Comparison of ENCODE assay signal across 20 cellular contexts in the genomic region with DNA sequence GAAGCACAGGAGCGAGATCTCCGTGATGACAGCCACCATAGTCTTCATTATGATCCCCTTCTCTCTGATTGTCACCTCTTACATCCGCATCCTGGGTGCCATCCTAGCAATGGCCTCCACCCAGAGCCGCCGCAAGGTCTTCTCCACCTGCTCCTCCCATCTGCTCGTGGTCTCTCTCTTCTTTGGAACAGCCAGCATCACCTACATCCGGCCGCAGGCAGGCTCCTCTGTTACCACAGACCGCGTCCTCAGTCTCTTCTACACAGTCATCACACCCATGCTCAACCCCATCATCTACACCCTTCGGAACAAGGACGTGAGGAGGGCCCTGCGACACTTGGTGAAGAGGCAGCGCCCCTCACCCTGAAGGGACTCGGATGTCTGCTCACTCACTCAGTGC. TPM values are rescaled to one million over a fixed set of nuclear protein-coding genes. Genes with fewer than 3 reads are reported as not detected.
DNase-seq lines count a peak whose midpoint lies in the region; ATAC-seq, FAIRE-seq and TF ChIP-seq lines count a peak whose summit lies in the region.
"Had no signal": no experiment of that assay in that cellular context is flagged by ENCODE, and none has a peak within 500 bp of the region (broad histone marks: within the 10 kb centered on the region; RNA-seq: fewer than 3 reads in every experiment).

No MANE protein-coding gene starts in this region.

- peak; percentile 56 for DNase-seq in activated CD8-positive, alpha-beta memory T cell treated with anti-CD3 and anti-CD28 coated beads for 24 hours
- DNase-seq in activated CD8-positive, alpha-beta memory T cell treated with anti-CD3 and anti-CD28 coated beads, Interleukin-2, amount 50 U/mL, for 48 hours: no peak
- peak; percentile 37 for DNase-seq in activated T-helper 2 cell treated with anti-CD3 and anti-CD28 coated beads, Interferon-gamma antibody, Interleukin-2, Interleukin-4, amounts not matched to agents 10 μg/mL and 5 μg/mL and 100 μg/mL, durations not matched to agents 14 hours and 24 hours and 36 hours (ENCODE audit: low spot score)
- DNase-seq in naive thymus-derived CD4-positive, alpha-beta T cell: peak in 5 of 9 donors; percentile 14 to 38 (median 30)
- DNase-seq in RWPE1 (ENCODE audit: low spot score) (no peak), urothelium cell line (ENCODE audit: low spot score) (no peak), cerebellum (ENCODE audit: low spot score) (no peak)
- DNase-seq: left ventricle myocardium inferior, NCI-H2081 treated with DMSO at 0.1 percent for 48 hours, NCI-H526 treated with DMSO at 0.1 percent for 48 hours, PC-9 had no signal

- no peak overlapping the region for H3K4me3 ChIP-seq in naive thymus-derived CD4-positive, alpha-beta T cell (ENCODE audit: low read length)
- H3K4me3 ChIP-seq: A549, left ventricle myocardium inferior, PC-9 had no signal

- POLR2A ChIA-PET in naive thymus-derived CD4-positive, alpha-beta T cell (lab: Charles Lee): no interaction called here
- POLR2A ChIA-PET in RWPE1 (lab: Yijun Ruan, JAX; ENCODE audit: low non-redundant PET): no interaction called here

- no peaks in the 10 kb centered on the region for H3K9me3 Mint-ChIP-seq in T-helper 1 cell treated with Interleukin-12 subunit alpha and Interleukin-12 subunit beta and Interleukin-4 antibody, amounts not matched to agents 30 μg/mL and 1 μg/mL, for 36 hours
- no peaks in the 10 kb centered on the region for H3K9me3 Mint-ChIP-seq in activated T-helper 2 cell treated with anti-CD3 and anti-CD28 coated beads, Interferon-gamma antibody, Interleukin-2, Interleukin-4, amounts not matched to agents 10 μg/mL and 5 μg/mL and 100 μg/mL, durations not matched to agents 14 hours and 24 hours and 36 hours
- no peaks in the 10 kb centered on the region for H3K9me3 Mint-ChIP-seq in naive thymus-derived CD4-positive, alpha-beta T cell
- H3K9me3 Mint-ChIP-seq: dendritic cell treated with granulocyte-macrophage colony-stimulating factor and Interleukin-4, amounts not matched to agents 40 ng/mL and 50 ng/mL, for 4 days had no signal

- no peaks in the 10 kb centered on the region for H3K9me3 ChIP-seq in naive thymus-derived CD4-positive, alpha-beta T cell (ENCODE audit: control insufficient read depth in 2 of 3, low read length in 3 of 3)
- H3K9me3 ChIP-seq: A549, left ventricle myocardium inferior had no signal

- ATAC-seq in naive thymus-derived CD4-positive, alpha-beta T cell: peak; percentile 52
- ATAC-seq: A549, HepG2 had no signal

- no peak overlapping the region for H3K27ac ChIP-seq in naive thymus-derived CD4-positive, alpha-beta T cell (ENCODE audit: low read depth, low read length)
- H3K27ac ChIP-seq in RWPE1: no peak overlapping the region
- H3K27ac ChIP-seq: A549, C4-2B, PC-9 had no signal

- intact Hi-C loops in activated T-helper 2 cell treated with anti-CD3 and anti-CD28 coated beads, Interferon-gamma antibody, Interleukin-2, Interleukin-4, amounts not matched to agents 10 μg/mL and 5 μg/mL and 100 μg/mL, durations not matched to agents 14 hours and 24 hours and 36 hours (cut with micrococcal nuclease): no loop called here
- intact Hi-C loops in naive thymus-derived CD4-positive, alpha-beta T cell (cut with micrococcal nuclease): no loop called here

- peaks cover 12% of the 10 kb centered on the region for H3K4me1 Mint-ChIP-seq in T-helper 1 cell treated with Interleukin-12 subunit alpha and Interleukin-12 subunit beta and Interleukin-4 antibody, amounts not matched to agents 30 μg/mL and 1 μg/mL, for 36 hours (ENCODE audit: low read depth)
- peaks cover 16% of the 10 kb centered on the region for H3K4me1 Mint-ChIP-seq in activated T-helper 2 cell treated with anti-CD3 and anti-CD28 coated beads, Interferon-gamma antibody, Interleukin-2, Interleukin-4, amounts not matched to agents 10 μg/mL and 5 μg/mL and 100 μg/mL, durations not matched to agents 14 hours and 24 hours and 36 hours (ENCODE audit: low read depth)
- peaks cover 12 to 17% (median 14%) of the 10 kb centered on the region in 7 donors for H3K4me1 Mint-ChIP-seq in naive thymus-derived CD4-positive, alpha-beta T cell

- FAIRE-seq in urothelium cell line (lab: Jason Lieb, UNC): no peak
- FAIRE-seq: A549, HepG2, TTC549 had no signal

- H3K4me3 Mint-ChIP-seq in T-helper 1 cell treated with Interleukin-12 subunit alpha and Interleukin-12 subunit beta and Interleukin-4 antibody, amounts not matched to agents 30 μg/mL and 1 μg/mL, for 36 hours: peak overlapping the region; percentile 64
- peak overlapping the region; percentile 82 for H3K4me3 Mint-ChIP-seq in activated T-helper 2 cell treated with anti-CD3 and anti-CD28 coated beads, Interferon-gamma antibody, Interleukin-2, Interleukin-4, amounts not matched to agents 10 μg/mL and 5 μg/mL and 100 μg/mL, durations not matched to agents 14 hours and 24 hours and 36 hours (ENCODE audit: low read depth)
- peak overlapping the region; percentile 1 to 73 (median 26) for H3K4me3 Mint-ChIP-seq in naive thymus-derived CD4-positive, alpha-beta T cell
- H3K4me3 Mint-ChIP-seq: dendritic cell treated with granulocyte-macrophage colony-stimulating factor and Interleukin-4, amounts not matched to agents 40 ng/mL and 50 ng/mL, for 4 days had no signal

- H3K27me3 Mint-ChIP-seq in T-helper 1 cell treated with Interleukin-12 subunit alpha and Interleukin-12 subunit beta and Interleukin-4 antibody, amounts not matched to agents 30 μg/mL and 1 μg/mL, for 36 hours (ENCODE audit: low read depth): peaks cover 5% of the 10 kb centered on the region
- H3K27me3 Mint-ChIP-seq in activated T-helper 2 cell treated with anti-CD3 and anti-CD28 coated beads, Interferon-gamma antibody, Interleukin-2, Interleukin-4, amounts not matched to agents 10 μg/mL and 5 μg/mL and 100 μg/mL, durations not matched to agents 14 hours and 24 hours and 36 hours (ENCODE audit: low read depth): no peaks in the 10 kb centered on the region
- H3K27me3 Mint-ChIP-seq in naive thymus-derived CD4-positive, alpha-beta T cell: peaks cover 10 to 17% (median 12%) of the 10 kb centered on the region in 5 donors

- H3K27me3 ChIP-seq in naive thymus-derived CD4-positive, alpha-beta T cell (ENCODE audit: control insufficient read depth in 2 of 2, insufficient read depth in 2 of 2, low read length in 2 of 2): no peaks in the 10 kb centered on the region

- H3K4me1 ChIP-seq in naive thymus-derived CD4-positive, alpha-beta T cell (ENCODE audit: control insufficient read depth in 2 of 2, insufficient read depth in 2 of 2, low read length in 2 of 2): peaks cover 0 to 4% of the 10 kb centered on the region in 2 donors
- H3K4me1 ChIP-seq: A549 had no signal

- no peaks in the 10 kb centered on the region for H3K36me3 ChIP-seq in naive thymus-derived CD4-positive, alpha-beta T cell (ENCODE audit: control insufficient read depth in 2 of 3, insufficient read depth in 3 of 3, low read length in 3 of 3)
- H3K36me3 ChIP-seq: left ventricle myocardium inferior had no signal

- H3K36me3 Mint-ChIP-seq in T-helper 1 cell treated with Interleukin-12 subunit alpha and Interleukin-12 subunit beta and Interleukin-4 antibody, amounts not matched to agents 30 μg/mL and 1 μg/mL, for 36 hours (ENCODE audit: low read depth): no peaks in the 10 kb centered on the region
- no peaks in the 10 kb centered on the region for H3K36me3 Mint-ChIP-seq in activated T-helper 2 cell treated with anti-CD3 and anti-CD28 coated beads, Interferon-gamma antibody, Interleukin-2, Interleukin-4, amounts not matched to agents 10 μg/mL and 5 μg/mL and 100 μg/mL, durations not matched to agents 14 hours and 24 hours and 36 hours (ENCODE audit: low read depth)
- peaks cover 0 to 4% (median 0%) of the 10 kb centered on the region in 5 donors for H3K36me3 Mint-ChIP-seq in naive thymus-derived CD4-positive, alpha-beta T cell

- peak overlapping the region; percentile 62 for H3K27ac Mint-ChIP-seq in T-helper 1 cell treated with Interleukin-12 subunit alpha and Interleukin-12 subunit beta and Interleukin-4 antibody, amounts not matched to agents 30 μg/mL and 1 μg/mL, for 36 hours
- peak overlapping the region; percentile 90 for H3K27ac Mint-ChIP-seq in activated T-helper 2 cell treated with anti-CD3 and anti-CD28 coated beads, Interferon-gamma antibody, Interleukin-2, Interleukin-4, amounts not matched to agents 10 μg/mL and 5 μg/mL and 100 μg/mL, durations not matched to agents 14 hours and 24 hours and 36 hours
- H3K27ac Mint-ChIP-seq in naive thymus-derived CD4-positive, alpha-beta T cell: peak overlapping the region in 6 of 9 donors; percentile 9 to 89 (median 72)
- H3K27ac Mint-ChIP-seq: dendritic cell treated with granulocyte-macrophage colony-stimulating factor and Interleukin-4, amounts not matched to agents 40 ng/mL and 50 ng/mL, for 4 days had no signal

- no peak for TF ChIP-seq CTCF in RWPE1 (conservative IDR thresholded peaks at IDR 0.05; ENCODE audit: low read depth)

- CTCF ChIA-PET in naive thymus-derived CD4-positive, alpha-beta T cell (lab: Charles Lee): no interaction called here
- CTCF ChIA-PET in RWPE1 (lab: Yijun Ruan, JAX): interaction anchor here (0.6 kb wide), 2 partner anchors 301 to 494 kb away, joined by 3 read pairs; no protein-coding TSS in a partner anchor

RNA-seq across cellular contexts. Expression of a gene that starts 0.8 kb away (rescaled TPM):
- total RNA-seq in activated T-helper 2 cell treated with anti-CD3 and anti-CD28 coated beads, Interferon-gamma antibody, Interleukin-2, Interleukin-4, amounts not matched to agents 10 μg/mL and 5 μg/mL and 100 μg/mL, durations not matched to agents 14 hours and 24 hours and 36 hours: not detected in 2 replicates
- total RNA-seq in naive thymus-derived CD4-positive, alpha-beta T cell: not detected
- polyA plus RNA-seq in naive thymus-derived CD4-positive, alpha-beta T cell: not detected
- total RNA-seq in cerebellum: not detected
- total RNA-seq: HepG2, left ventricle myocardium inferior, PC-9, posterior vena cava, SK-MEL-5 had no signal
- polyA plus RNA-seq: A549, esophagus, HepG2 had no signal

Comparison
In these comparisons a context has a peak if more than half of its experiments do, and no peak if none do; other contexts are left out.
1. DNase-seq: peak in activated CD8-positive, alpha-beta memory T cell treated with anti-CD3 and anti-CD28 coated beads for 24 hours (single experiment), activated T-helper 2 cell treated with anti-CD3 and anti-CD28 coated beads, Interferon-gamma antibody, Interleukin-2, Interleukin-4, amounts not matched to agents 10 μg/mL and 5 μg/mL and 100 μg/mL, durations not matched to agents 14 hours and 24 hours and 36 hours (single experiment) and naive thymus-derived CD4-positive, alpha-beta T cell (5 of 9); none in activated CD8-positive, alpha-beta memory T cell treated with anti-CD3 and anti-CD28 coated beads, Interleukin-2, amount 50 U/mL, for 48 hours (single experiment), RWPE1 (single experiment), urothelium cell line (single experiment) and cerebellum (single experiment).
2. H3K4me3 Mint-ChIP-seq: peak in every context shown above with its lines; median percentile 82 in activated T-helper 2 cell treated with anti-CD3 and anti-CD28 coated beads, Interferon-gamma antibody, Interleukin-2, Interleukin-4, amounts not matched to agents 10 μg/mL and 5 μg/mL and 100 μg/mL, durations not matched to agents 14 hours and 24 hours and 36 hours; 64 in T-helper 1 cell treated with Interleukin-12 subunit alpha and Interleukin-12 subunit beta and Interleukin-4 antibody, amounts not matched to agents 30 μg/mL and 1 μg/mL, for 36 hours; 26 in naive thymus-derived CD4-positive, alpha-beta T cell.
3. Peak in every context shown above with its lines, with median percentiles within 50 percentile points of each other: H3K27ac Mint-ChIP-seq.